8 cellular contexts compared by ENCODE assay signal in genomic region chr22:30305906-30306628, GRCh38. TPM values are rescaled to one million over a fixed set of nuclear protein-coding genes. Genes with fewer than 3 reads are reported as not detected.
A peak's percentile ranks its signal among the peaks of the same experiment; 100 is the strongest.
DNase-seq lines count a peak whose midpoint lies in the region; ATAC-seq and TF ChIP-seq lines count a peak whose summit lies in the region.

No MANE protein-coding gene starts in this region.

- TF ChIP-seq CTCF in left lung (IDR thresholded peaks at IDR 0.05) (no peak), tibial nerve (IDR thresholded peaks at IDR 0.05) (no peak)

- intact Hi-C loops in left lung (cut with DNase I) = no loop called here

- no peaks in the 10 kb centered on the region for H3K9me3 Mint-ChIP-seq in activated CD8-positive, alpha-beta T cell treated with anti-CD3 and anti-CD28 coated beads, Interleukin-2, amount 10 ng/mL, durations not matched to agents 7 days and 5 days (ENCODE audit: insufficient read depth)

- peak overlapping the region; percentile 93 for H3K27ac Mint-ChIP-seq in activated CD8-positive, alpha-beta T cell treated with anti-CD3 and anti-CD28 coated beads, Interleukin-2, amount 10 ng/mL, durations not matched to agents 7 days and 5 days

- H3K4me3 ChIP-seq in left lung (no peak overlapping the region), tibial nerve (no peak overlapping the region)

- POLR2A ChIA-PET in activated CD8-positive, alpha-beta T cell treated with anti-CD3 and anti-CD28 coated beads, Interleukin-2, amount 10 ng/mL, durations not matched to agents 7 days and 5 days (lab: Charles Lee) = interaction anchor here (0.7 to 9.7 kb wide), 11 partner anchors 10 to 118 kb away, joined by 3 to 117 read pairs (median 4); partner anchors contain the start of genes CASTOR1, CCDC157, SF3A1 and TBC1D10A

- TF ChIP-seq EP300 in tibial nerve (IDR thresholded peaks at IDR 0.05) = no peak

- TF ChIP-seq POLR2A in tibial nerve (IDR thresholded peaks at IDR 0.05) = no peak

- H3K27ac ChIP-seq in left lung = peak overlapping the region; percentile 85 to 88
- peak overlapping the region; percentile 1 to 88 (median 82) for H3K27ac ChIP-seq in tibial nerve

- no peaks in the 10 kb centered on the region for H3K27me3 ChIP-seq in left lung
- H3K27me3 ChIP-seq in tibial nerve = no peaks in the 10 kb centered on the region

- H3K4me3 Mint-ChIP-seq in activated CD8-positive, alpha-beta T cell treated with anti-CD3 and anti-CD28 coated beads, Interleukin-2, amount 10 ng/mL, durations not matched to agents 7 days and 5 days = peak overlapping the region; percentile 81

- DNase-seq in activated gamma-delta T cell treated with Interleukin-2 at 50 U/mL for 16 hours (peak; percentile 36), activated gamma-delta T cell (lab: John Stamatoyannopoulos, UW) (no peak), left lung (no peak), tibial nerve (ENCODE audit: low spot score in 2 of 2) (no peak), LoVo (ENCODE audit: low spot score) (no peak), A172 (ENCODE audit: low spot score) (no peak), T1000 (lab: John Stamatoyannopoulos, UW) (no peak)
- peak; percentile 69 for DNase-seq in activated CD8-positive, alpha-beta T cell treated with anti-CD3 and anti-CD28 coated beads, Interleukin-2, amount 10 ng/mL, durations not matched to agents 7 days and 5 days

- WGBS in tibial nerve, 2 donors = 45 to 48% methylated on average over 3 of the region's 3 CpGs

- CTCF ChIA-PET in activated CD8-positive, alpha-beta T cell treated with anti-CD3 and anti-CD28 coated beads, Interleukin-2, amount 10 ng/mL, durations not matched to agents 7 days and 5 days (lab: Charles Lee) = interaction anchor here (0.9 to 16.1 kb wide), 10 partner anchors 11 to 85 kb away, joined by 3 to 184 read pairs (median 4); partner anchors contain the start of genes CASTOR1, RNF215 and TBC1D10A

- H3K9me3 ChIP-seq in left lung (no peaks in the 10 kb centered on the region), tibial nerve (no peaks in the 10 kb centered on the region)

- H3K36me3 Mint-ChIP-seq in activated CD8-positive, alpha-beta T cell treated with anti-CD3 and anti-CD28 coated beads, Interleukin-2, amount 10 ng/mL, durations not matched to agents 7 days and 5 days (ENCODE audit: low read depth) = peaks cover 61% of the 10 kb centered on the region

- H3K36me3 ChIP-seq in left lung (peaks cover 0 to 3% of the 10 kb centered on the region in 2 donors), tibial nerve (peaks cover 0 to 17% (median 0%) of the 10 kb centered on the region in 3 donors)

- peaks cover 100% of the 10 kb centered on the region for H3K4me1 Mint-ChIP-seq in activated CD8-positive, alpha-beta T cell treated with anti-CD3 and anti-CD28 coated beads, Interleukin-2, amount 10 ng/mL, durations not matched to agents 7 days and 5 days (ENCODE audit: low read depth)

- H3K4me1 ChIP-seq in left lung = peaks cover 73 to 100% of the 10 kb centered on the region in 2 donors
- peaks cover 0 to 100% (median 87%) of the 10 kb centered on the region in 4 donors for H3K4me1 ChIP-seq in tibial nerve

- H3K27me3 Mint-ChIP-seq in activated CD8-positive, alpha-beta T cell treated with anti-CD3 and anti-CD28 coated beads, Interleukin-2, amount 10 ng/mL, durations not matched to agents 7 days and 5 days (ENCODE audit: low read depth) = no peaks in the 10 kb centered on the region

- ATAC-seq in activated CD8-positive, alpha-beta T cell treated with anti-CD3 and anti-CD28 coated beads, Interleukin-2, amount 10 ng/mL, durations not matched to agents 7 days and 5 days = peak; percentile 41
- no peak for ATAC-seq in left lung

RNA-seq across cellular contexts. Expression of gene CASTOR1, which starts 16.8 kb away (rescaled TPM):
- total RNA-seq in activated CD8-positive, alpha-beta T cell treated with anti-CD3 and anti-CD28 coated beads, Interleukin-2, amount 10 ng/mL, durations not matched to agents 7 days and 5 days = 10 to 100 TPM; 24.5 to 25.4 TPM
- total RNA-seq in left lung (10 to 100 TPM; 12.4 to 12.8 TPM), tibial nerve (10 to 100 TPM; 38.7 to 57.9 (median 45.3) TPM)
- 12.8 and 20.8 TPM in 2 replicates for total RNA-seq in A172 (2014; rRNA removed; shearing (Covaris generic))

RNA-seq across cellular contexts. Expression of gene TBC1D10A, which starts 20.7 kb away (rescaled TPM):
- total RNA-seq in activated CD8-positive, alpha-beta T cell treated with anti-CD3 and anti-CD28 coated beads, Interleukin-2, amount 10 ng/mL, durations not matched to agents 7 days and 5 days = 10 to 100 TPM; 47.6 to 49.2 TPM
- total RNA-seq in left lung = 10 to 100 TPM; 21.7 to 25.4 TPM
- total RNA-seq in tibial nerve = 10 to 100 TPM; 46.8 to 63.9 (median 52.1) TPM
- 12.1 and 17.0 TPM in 2 replicates for total RNA-seq in A172 (2014; rRNA removed; shearing (Covaris generic))

RNA-seq across cellular contexts. Expression of gene OSM, which starts 39.4 kb away (rescaled TPM):
- 100 to 1,000 TPM; 135 to 140 TPM for total RNA-seq in activated CD8-positive, alpha-beta T cell treated with anti-CD3 and anti-CD28 coated beads, Interleukin-2, amount 10 ng/mL, durations not matched to agents 7 days and 5 days
- total RNA-seq in left lung = 1 to 10 TPM; 4.8 to 6.3 TPM
- total RNA-seq in tibial nerve = 10 to 100 TPM in 1 of 4 donors, 1 to 10 TPM in 3; 1.4 to 19.7 (median 4.2) TPM
- total RNA-seq in A172 (2014; rRNA removed; shearing (Covaris generic)) = not detected in 2 replicates

RNA-seq across cellular contexts. Expression of gene SF3A1, which starts 50.6 kb away (rescaled TPM):
- 100 to 1,000 TPM; 211 to 246 TPM for total RNA-seq in activated CD8-positive, alpha-beta T cell treated with anti-CD3 and anti-CD28 coated beads, Interleukin-2, amount 10 ng/mL, durations not matched to agents 7 days and 5 days
- total RNA-seq in left lung = 100 to 1,000 TPM; 133 to 146 TPM
- total RNA-seq in tibial nerve = 10 to 100 TPM; 76.2 to 98.1 (median 91.7) TPM
- total RNA-seq in A172 (2014; rRNA removed; shearing (Covaris generic)) = 25.1 and 39.8 TPM in 2 replicates

RNA-seq across cellular contexts. Expression of gene CCDC157, which starts 50.7 kb away (rescaled TPM):
- 1 to 10 TPM; 4.3 to 5.0 TPM for total RNA-seq in activated CD8-positive, alpha-beta T cell treated with anti-CD3 and anti-CD28 coated beads, Interleukin-2, amount 10 ng/mL, durations not matched to agents 7 days and 5 days
- total RNA-seq in left lung (1 to 10 TPM; 2.8 to 3.9 TPM), tibial nerve (10 to 100 TPM in 1 of 4 donors, 1 to 10 TPM in 3; 1.0 to 10.5 (median 5.2) TPM)
- 1.1 and 1.2 TPM in 2 replicates for total RNA-seq in A172 (2014; rRNA removed; shearing (Covaris generic))

Comparison
In these comparisons a context has a peak if more than half of its experiments do, and no peak if none do; other contexts are left out.
1. DNase-seq: peak in activated gamma-delta T cell treated with Interleukin-2 at 50 U/mL for 16 hours (single experiment) and activated CD8-positive, alpha-beta T cell treated with anti-CD3 and anti-CD28 coated beads, Interleukin-2, amount 10 ng/mL, durations not matched to agents 7 days and 5 days (single experiment); none in activated gamma-delta T cell (single experiment), left lung (0 of 2), tibial nerve (0 of 2), LoVo (single experiment), A172 (single experiment) and T1000 (single experiment).
2. RNA of gene OSM, which starts 39.4 kb away (total RNA-seq): 135 to 140 TPM in activated CD8-positive, alpha-beta T cell treated with anti-CD3 and anti-CD28 coated beads, Interleukin-2, amount 10 ng/mL, durations not matched to agents 7 days and 5 days; 4.8 to 6.3 TPM in left lung, 1.4 to 19.7 TPM in tibial nerve and not detected in A172; every median in the first group is over 4 times any median in the second.